In genomic region chr7:7529328-7529727, GRCh38 we compare ENCODE assay signal across 1 cellular context.
TF ChIP-seq lines count a peak whose summit lies in the region.

No MANE protein-coding gene starts in this region.

TF ChIP-seq in GM23338, 12 proteins besides CTCF, POLR2A, EP300 and RAD21 (continued from another document):
- no peak for TF ChIP-seq ZNF462 (CRISPR knock-in tag; IDR thresholded peaks at IDR 0.05)
- no peak for TF ChIP-seq STAT1 (IDR thresholded peaks at IDR 0.05; ENCODE audit: unreplicated experiment)
- no peak for TF ChIP-seq POLR2AphosphoS5 (IDR thresholded peaks at IDR 0.05; ENCODE audit: low read depth)
- TF ChIP-seq JUNB (IDR thresholded peaks at IDR 0.05; ENCODE audit: unreplicated experiment) = no peak
- no peak for TF ChIP-seq NANOG (IDR thresholded peaks at IDR 0.05; ENCODE audit: borderline replicate concordance)
- no peak for TF ChIP-seq CREB1 (CRISPR knock-in tag; IDR thresholded peaks at IDR 0.05; ENCODE audit: low read depth)
- TF ChIP-seq ZNF114 (CRISPR knock-in tag; IDR thresholded peaks at IDR 0.05) = no peak
- TF ChIP-seq REST (IDR thresholded peaks at IDR 0.05; ENCODE audit: unreplicated experiment) = no peak
- TF ChIP-seq EZH2 (IDR thresholded peaks at IDR 0.05; ENCODE audit: low read depth, unreplicated experiment) = no peak
